Comparison of ENCODE assay signal across 25 cellular contexts in the genomic region with DNA sequence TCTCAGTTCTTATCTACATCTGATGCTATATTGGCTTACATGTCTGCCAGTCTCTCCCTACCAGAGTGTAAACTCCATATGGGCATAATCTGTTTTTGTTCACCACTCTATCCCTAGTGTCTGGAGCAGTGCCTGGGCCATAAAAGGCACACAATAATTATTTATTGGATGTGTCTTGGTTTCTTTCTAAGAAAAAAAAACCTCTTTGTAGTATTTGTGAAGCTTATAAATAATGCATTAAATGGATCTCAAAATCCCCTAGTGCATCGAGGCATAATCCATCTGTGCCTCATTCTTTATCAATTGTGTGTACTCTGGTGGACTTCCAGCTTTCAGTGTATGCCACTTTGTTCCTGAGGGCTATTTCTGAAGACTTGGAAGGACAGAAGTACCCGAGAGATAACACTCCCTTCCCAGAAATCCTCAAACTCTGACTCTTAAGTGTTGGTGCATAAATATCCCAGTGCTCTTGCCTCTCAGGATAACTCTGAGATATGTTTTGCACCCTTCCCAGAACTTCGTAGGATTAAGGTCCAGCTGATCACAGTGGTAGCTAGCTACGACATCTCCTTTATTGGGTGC.
DNase-seq lines count a peak whose midpoint lies in the region; ATAC-seq and TF ChIP-seq lines count a peak whose summit lies in the region.
"Had no signal": no experiment of that assay in that cellular context is flagged by ENCODE, and none has a peak within 500 bp of the region (broad histone marks: within the 10 kb centered on the region; RNA-seq: fewer than 3 reads in every experiment).

No MANE protein-coding gene starts in this region.

- peaks cover 4% of the 10 kb centered on the region for H3K9me3 Mint-ChIP-seq in activated naive CD8-positive, alpha-beta T cell treated with anti-CD3 and anti-CD28 coated beads, Interleukin-2, amount 50 U/mL, for 24 hours
- H3K9me3 Mint-ChIP-seq: activated CD4-positive, alpha-beta T cell treated with anti-CD3 and anti-CD28 coated beads, Interleukin-2, amount 10 ng/mL, durations not matched to agents 24 days and 14 days; T-helper 1 cell treated with Interleukin-12 subunit alpha and Interleukin-12 subunit beta and Interleukin-4 antibody, amounts not matched to agents 30 μg/mL and 1 μg/mL, for 36 hours had no signal

- intact Hi-C loops in adrenal gland (cut with DNase I) (no loop called here), left ventricle myocardium superior (cut with micrococcal nuclease) (no loop called here)

- H3K36me3 Mint-ChIP-seq in activated naive CD8-positive, alpha-beta T cell treated with anti-CD3 and anti-CD28 coated beads, Interleukin-2, amount 50 U/mL, for 24 hours (ENCODE audit: low read depth), result no peaks in the 10 kb centered on the region
- H3K36me3 Mint-ChIP-seq: CD8-positive, alpha-beta memory T cell; naive thymus-derived CD4-positive, alpha-beta T cell had no signal

- no peak overlapping the region for H3K27ac Mint-ChIP-seq in activated naive CD8-positive, alpha-beta T cell treated with anti-CD3 and anti-CD28 coated beads, Interleukin-2, amount 50 U/mL, for 24 hours
- H3K27ac Mint-ChIP-seq: activated CD4-positive, alpha-beta T cell treated with anti-CD3 and anti-CD28 coated beads, Interleukin-2, amount 10 ng/mL, durations not matched to agents 24 days and 14 days; CD8-positive, alpha-beta memory T cell; naive thymus-derived CD4-positive, alpha-beta T cell; progenitor cell of endocrine pancreas; T-helper 1 cell treated with Interleukin-12 subunit alpha and Interleukin-12 subunit beta and Interleukin-4 antibody, amounts not matched to agents 30 μg/mL and 1 μg/mL, for 36 hours had no signal

- H2AFZ ChIP-seq in GM23248, result peak overlapping the region; percentile 51

- peaks cover 29% of the 10 kb centered on the region; the same call in 1 of the 2 replicates for H3F3A ChIP-seq in GM23248 (ENCODE audit: insufficient read depth)

- peak overlapping the region; percentile 52 for H3K9ac ChIP-seq in GM23248

- no peaks in the 10 kb centered on the region for H4K20me1 ChIP-seq in GM23248 (ENCODE audit: insufficient read depth)

- H3K4me2 ChIP-seq in GM23248 (ENCODE audit: unreplicated experiment), result peak overlapping the region; percentile 70

- H3K79me2 ChIP-seq in GM23248 (ENCODE audit: insufficient read depth), result no peaks in the 10 kb centered on the region

- ATAC-seq in left ventricle myocardium superior, result peak; percentile 94
- no peak for ATAC-seq in activated naive CD8-positive, alpha-beta T cell treated with anti-CD3 and anti-CD28 coated beads, Interleukin-2, amount 50 U/mL, for 24 hours
- ATAC-seq in HG03097 (IDR thresholded peaks at IDR 0.05; ENCODE audit: low FRiP score, unreplicated experiment), result no peak
- ATAC-seq: lower lobe of right lung; naive thymus-derived CD4-positive, alpha-beta T cell had no signal

- no peaks in the 10 kb centered on the region for H3K9me2 ChIP-seq in GM23248 (ENCODE audit: insufficient read depth)

- peak overlapping the region; percentile 21; the same call in 1 of the 2 replicates for H3K4me3 ChIP-seq in GM23248
- H3K4me3 ChIP-seq in adrenal gland, result peak overlapping the region in 1 of 4 donors; percentile 14
- H3K4me3 ChIP-seq: esophagus muscularis mucosa, lower lobe of right lung, spleen had no signal

- TF ChIP-seq POLR2A in adrenal gland (IDR thresholded peaks at IDR 0.05), result no peak

- H3K27me3 Mint-ChIP-seq in activated naive CD8-positive, alpha-beta T cell treated with anti-CD3 and anti-CD28 coated beads, Interleukin-2, amount 50 U/mL, for 24 hours, result no peaks in the 10 kb centered on the region
- H3K27me3 Mint-ChIP-seq: activated CD4-positive, alpha-beta T cell treated with anti-CD3 and anti-CD28 coated beads, Interleukin-2, amount 10 ng/mL, durations not matched to agents 24 days and 14 days; CD8-positive, alpha-beta memory T cell; progenitor cell of endocrine pancreas had no signal

- DNase-seq in GM23248 (no peak), adrenal gland (no peak), left ventricle myocardium superior (no peak), pons (ENCODE audit: low spot score) (peak; percentile 55), NCI-H1105 (lab: John Stamatoyannopoulos, UW) (no peak), NCI-H748 treated with DMSO at 0.1 percent for 48 hours (lab: John Stamatoyannopoulos, UW) (no peak)
- DNase-seq in activated naive CD8-positive, alpha-beta T cell treated with anti-CD3 and anti-CD28 coated beads, Interleukin-2, amount 50 U/mL, for 24 hours, result no peak
- DNase-seq: activated CD4-positive, alpha-beta T cell treated with anti-CD3 and anti-CD28 coated beads, Interleukin-2, amount 10 ng/mL, durations not matched to agents 24 days and 14 days; activated CD8-positive, alpha-beta memory T cell treated with anti-CD3 and anti-CD28 coated beads, Interleukin-2, amount 50 U/mL, for 48 hours; activated effector memory CD4-positive, alpha-beta T cell treated with anti-CD3 and anti-CD28 coated beads, Interleukin-2, amount 50 U/mL, for 16 hours; CD8-positive, alpha-beta memory T cell; cerebellar nuclear complex; effector memory CD4-positive, alpha-beta T cell; lower lobe of right lung; naive thymus-derived CD4-positive, alpha-beta T cell; NCI-H1417 treated with DMSO at 0.1 percent for 48 hours; NCI-H2171; NCI-H526 treated with DMSO at 0.1 percent for 48 hours; SIG-M5; spleen; stimulated activated CD4-positive, alpha-beta T cell treated with anti-CD3 and anti-CD28 coated beads, Interleukin-4, amount 100 ng/mL, for 4 hours had no signal

- H3K36me3 ChIP-seq in GM23248 (ENCODE audit: low read depth), result no peaks in the 10 kb centered on the region
- H3K36me3 ChIP-seq in adrenal gland (replicated peaks in 1 of 2), result no peaks in the 10 kb centered on the region
- H3K36me3 ChIP-seq: esophagus muscularis mucosa, lower lobe of right lung, spleen had no signal

- no peaks in the 10 kb centered on the region for H3K4me1 Mint-ChIP-seq in activated naive CD8-positive, alpha-beta T cell treated with anti-CD3 and anti-CD28 coated beads, Interleukin-2, amount 50 U/mL, for 24 hours
- H3K4me1 Mint-ChIP-seq: activated CD4-positive, alpha-beta T cell treated with anti-CD3 and anti-CD28 coated beads, Interleukin-2, amount 10 ng/mL, durations not matched to agents 24 days and 14 days; CD8-positive, alpha-beta memory T cell; naive thymus-derived CD4-positive, alpha-beta T cell had no signal

- peak overlapping the region; percentile 77 for H3K27ac ChIP-seq in GM23248
- H3K27ac ChIP-seq in adrenal gland, result peak overlapping the region in 3 of 5 donors; percentile 23 to 75 (median 72)
- H3K27ac ChIP-seq: lower lobe of right lung had no signal

- H3K4me3 Mint-ChIP-seq in activated naive CD8-positive, alpha-beta T cell treated with anti-CD3 and anti-CD28 coated beads, Interleukin-2, amount 50 U/mL, for 24 hours, result no peak overlapping the region
- H3K4me3 Mint-ChIP-seq: activated CD4-positive, alpha-beta T cell treated with anti-CD3 and anti-CD28 coated beads, Interleukin-2, amount 10 ng/mL, durations not matched to agents 24 days and 14 days; CD8-positive, alpha-beta memory T cell; naive thymus-derived CD4-positive, alpha-beta T cell; T-helper 1 cell treated with Interleukin-12 subunit alpha and Interleukin-12 subunit beta and Interleukin-4 antibody, amounts not matched to agents 30 μg/mL and 1 μg/mL, for 36 hours had no signal

- TF ChIP-seq CTCF in adrenal gland (IDR thresholded peaks at IDR 0.05), result no peak

- no peaks in the 10 kb centered on the region for H3K27me3 ChIP-seq in GM23248 (replicated peaks; ENCODE audit: insufficient read depth)
- H3K27me3 ChIP-seq in adrenal gland, result no peaks in the 10 kb centered on the region
- H3K27me3 ChIP-seq: esophagus muscularis mucosa, spleen had no signal

- in situ Hi-C loops in GM23248 (cut with MboI), result no loop called here

- H3K4me1 ChIP-seq in GM23248 (ENCODE audit: insufficient read depth), result peaks cover 29% of the 10 kb centered on the region
- peaks cover 20 to 26% of the 10 kb centered on the region in 2 donors for H3K4me1 ChIP-seq in adrenal gland (replicated peaks in 1 of 2)

- 53 to 56% methylated on average over 4 of the region's 4 CpGs for WGBS in GM23248 (ENCODE audit: low coverage in 1 of 2, low lambda C conversion rate in 2 of 2, missing lambda C conversion rate in 2 of 2), 2 experiments
- WGBS in adrenal gland, 4 donors, result 48 to 67% (median 52%) methylated on average over 4 of the region's 4 CpGs

- H3K9me3 ChIP-seq in GM23248 (ENCODE audit: low read depth), result no peaks in the 10 kb centered on the region
- no peaks in the 10 kb centered on the region for H3K9me3 ChIP-seq in adrenal gland (replicated peaks in 1 of 3)
- H3K9me3 ChIP-seq: esophagus muscularis mucosa, lower lobe of right lung, spleen had no signal
